Comparison of ENCODE assay signal across 9 cellular contexts in genomic region chr3:149771652-149772271, GRCh38. TPM values are rescaled to one million over a fixed set of nuclear protein-coding genes. Genes with fewer than 3 reads are reported as not detected.
A peak's percentile ranks its signal among the peaks of the same experiment; 100 is the strongest.
DNase-seq lines count a peak whose midpoint lies in the region; ATAC-seq and TF ChIP-seq lines count a peak whose summit lies in the region.
"Had no signal": no experiment of that assay in that cellular context is flagged by ENCODE, and none has a peak within 500 bp of the region (broad histone marks: within the 10 kb centered on the region; RNA-seq: fewer than 3 reads in every experiment).

No MANE protein-coding gene starts in this region.

- H3K4me3 ChIP-seq in HFF-Myc (replicated peaks; ENCODE audit: low read depth, low read length) (no peak overlapping the region), foreskin fibroblast (ENCODE audit: low read depth in 1 of 2, low read length in 2 of 2) (no peak overlapping the region)
- H3K4me3 ChIP-seq: BLaER1 had no signal

- TF ChIP-seq CTCF in HFF-Myc (IDR thresholded peaks at IDR 0.05; ENCODE audit: low read depth, low read length, missing control alignments) (peak; percentile 80), foreskin fibroblast (IDR thresholded peaks at IDR 0.05; ENCODE audit: low read depth, low read length) (peak; percentile 72)

- ATAC-seq in HG02623 (IDR thresholded peaks at IDR 0.05; ENCODE audit: unreplicated experiment) = no peak

- DNase-seq in DMS53 (lab: John Stamatoyannopoulos, UW) (peak; percentile 67), DMS53 treated with DMSO at 0.1 percent for 48 hours (lab: John Stamatoyannopoulos, UW; ENCODE audit: unreplicated experiment) (no peak), HFF-Myc (ENCODE audit: extremely low read depth, low read depth) (no peak), NCI-H510A (lab: John Stamatoyannopoulos, UW) (peak; percentile 11), activated T-cell treated with anti-CD3 and anti-CD28 coated beads for 1 hour (ENCODE audit: low read depth) (peak; percentile 9), foreskin fibroblast (peak; percentile 11 to 68), renal cortical epithelial cell (ENCODE audit: low read depth) (peak; percentile 23)

RNA-seq across cellular contexts. Expression of gene COMMD2, which starts 19.5 kb away (rescaled TPM):
- 47.6 and 54.2 TPM in 2 replicates for total RNA-seq in renal cortical epithelial cell

RNA-seq across cellular contexts. Expression of gene ANKUB1, which starts 20.6 kb away (rescaled TPM):
- total RNA-seq in renal cortical epithelial cell = not detected in 2 replicates

RNA-seq across cellular contexts. Expression of gene RNF13, which starts 41.3 kb away (rescaled TPM):
- 75.2 and 101 TPM in 2 replicates for total RNA-seq in renal cortical epithelial cell

Comparison
In these comparisons a context has a peak if more than half of its experiments do, and no peak if none do; other contexts are left out.
1. DNase-seq: peak in DMS53 (single experiment), NCI-H510A (single experiment), activated T-cell treated with anti-CD3 and anti-CD28 coated beads for 1 hour (single experiment), foreskin fibroblast (2 of 2) and renal cortical epithelial cell (single experiment); none in DMS53 treated with DMSO at 0.1 percent for 48 hours (single experiment) and HFF-Myc (single experiment).